Comparison of ENCODE assay signal across 24 cellular contexts in the genomic region with DNA sequence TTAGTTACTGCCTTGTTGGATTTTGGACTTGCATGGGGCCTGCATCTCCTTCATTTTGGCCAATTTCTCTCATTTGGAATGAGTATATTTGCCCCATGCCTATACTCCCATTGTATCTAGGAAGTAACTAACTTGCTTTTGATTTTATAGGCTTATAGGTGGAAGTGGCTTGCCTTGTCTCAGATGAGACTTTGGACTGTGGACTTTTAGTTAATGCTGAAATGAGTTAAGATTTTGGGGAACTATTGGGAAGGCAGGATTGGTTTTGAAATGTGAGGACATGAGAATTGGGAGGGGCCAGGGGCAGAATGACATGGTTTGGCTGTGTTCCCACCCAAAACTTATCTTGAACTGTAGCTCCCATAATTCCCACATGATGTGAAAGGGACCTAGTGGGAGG.
"Had no signal": no experiment of that assay in that cellular context is flagged by ENCODE, and none has a peak within 500 bp of the region (broad histone marks: within the 10 kb centered on the region; RNA-seq: fewer than 3 reads in every experiment).

No MANE protein-coding gene starts in this region.

- ATAC-seq: effector memory CD8-positive, alpha-beta T cell; esophagus mucosa; foreskin keratinocyte; gastrocnemius medialis; gastroesophageal sphincter; heart left ventricle; heart right ventricle had no signal

- H3K4me1 ChIP-seq: colonic mucosa, esophagus muscularis mucosa, gastrocnemius medialis, gastroesophageal sphincter, heart left ventricle, heart right ventricle had no signal

- H3K9me3 ChIP-seq: colonic mucosa, esophagus muscularis mucosa, esophagus squamous epithelium, gastrocnemius medialis, gastroesophageal sphincter, heart left ventricle, heart right ventricle had no signal

- H3K4me3 ChIP-seq: colonic mucosa, coronary artery, dorsolateral prefrontal cortex, esophagus muscularis mucosa, esophagus squamous epithelium, gastrocnemius medialis, gastroesophageal sphincter, heart left ventricle, heart right ventricle had no signal

- H3K36me3 ChIP-seq: colonic mucosa, esophagus muscularis mucosa, esophagus squamous epithelium, gastrocnemius medialis, gastroesophageal sphincter, heart left ventricle, heart right ventricle had no signal

- H3K27me3 ChIP-seq: colonic mucosa, dorsolateral prefrontal cortex, esophagus muscularis mucosa, esophagus squamous epithelium, foreskin keratinocyte, gastrocnemius medialis, gastroesophageal sphincter, heart left ventricle, heart right ventricle had no signal

- DNase-seq: colonic mucosa; cortex of kidney; dermis blood vessel endothelial cell; dorsolateral prefrontal cortex; effector CD4-positive, alpha-beta T cell; effector CD8-positive, alpha-beta T cell; effector memory CD4-positive, alpha-beta T cell; effector memory CD8-positive, alpha-beta T cell; endodermal cell; erythroblast; esophagus squamous epithelium; foreskin fibroblast; foreskin keratinocyte; foreskin melanocyte; gastrocnemius medialis; glutamatergic neuron; head of caudate nucleus; heart left ventricle; heart right ventricle had no signal

- H3K27ac ChIP-seq: colonic mucosa, coronary artery, dorsolateral prefrontal cortex, epithelial cell of prostate, esophagus muscularis mucosa, esophagus squamous epithelium, foreskin keratinocyte, gastrocnemius medialis, gastroesophageal sphincter, heart left ventricle, heart right ventricle had no signal
